27 cellular contexts compared by ENCODE assay signal in genomic region chr5:154132718-154133307, GRCh38.
"Had no signal": no experiment of that assay in that cellular context is flagged by ENCODE, and none has a peak within 500 bp of the region (broad histone marks: within the 10 kb centered on the region; RNA-seq: fewer than 3 reads in every experiment).

No MANE protein-coding gene starts in this region.

- H3K4me3 Mint-ChIP-seq: activated CD8-positive, alpha-beta T cell treated with anti-CD3 and anti-CD28 coated beads for 36 hours; activated naive CD4-positive, alpha-beta T cell treated with anti-CD3 and anti-CD28 coated beads, Interleukin-2, amount 50 U/mL, for 24 hours; activated naive CD8-positive, alpha-beta T cell treated with anti-CD3 and anti-CD28 coated beads for 36 hours; activated naive CD8-positive, alpha-beta T cell treated with anti-CD3 and anti-CD28 coated beads, Interleukin-2, amount 50 U/mL, for 24 hours; activated T-cell treated with anti-CD3 and anti-CD28 coated beads, Interleukin-2, amount 50 U/mL, for 4 hours; activated T-helper 17 cell treated with anti-CD3 and anti-CD28 coated beads, Interleukin-2, amount 50 U/mL, for 72 hours; effector memory CD8-positive, alpha-beta T cell had no signal

- H3K27ac ChIP-seq: adrenal gland, body of pancreas, esophagus squamous epithelium, gastroesophageal sphincter had no signal

- H3K27ac Mint-ChIP-seq: activated CD8-positive, alpha-beta T cell treated with anti-CD3 and anti-CD28 coated beads for 36 hours; activated naive CD4-positive, alpha-beta T cell treated with anti-CD3 and anti-CD28 coated beads, Interleukin-2, amount 50 U/mL, for 24 hours; activated naive CD8-positive, alpha-beta T cell treated with anti-CD3 and anti-CD28 coated beads for 36 hours; activated naive CD8-positive, alpha-beta T cell treated with anti-CD3 and anti-CD28 coated beads, Interleukin-2, amount 50 U/mL, for 24 hours; activated T-helper 17 cell treated with anti-CD3 and anti-CD28 coated beads, Interleukin-2, amount 50 U/mL, for 72 hours; effector memory CD8-positive, alpha-beta T cell had no signal

- H3K4me3 ChIP-seq: adrenal gland, body of pancreas, esophagus squamous epithelium, gastroesophageal sphincter had no signal

- H3K9me3 Mint-ChIP-seq: activated CD8-positive, alpha-beta T cell treated with anti-CD3 and anti-CD28 coated beads for 36 hours; activated naive CD4-positive, alpha-beta T cell treated with anti-CD3 and anti-CD28 coated beads, Interleukin-2, amount 50 U/mL, for 24 hours; activated naive CD8-positive, alpha-beta T cell treated with anti-CD3 and anti-CD28 coated beads for 36 hours; activated naive CD8-positive, alpha-beta T cell treated with anti-CD3 and anti-CD28 coated beads, Interleukin-2, amount 50 U/mL, for 24 hours; activated T-cell treated with anti-CD3 and anti-CD28 coated beads, Interleukin-2, amount 50 U/mL, for 4 hours; activated T-helper 17 cell treated with anti-CD3 and anti-CD28 coated beads, Interleukin-2, amount 50 U/mL, for 72 hours; effector memory CD8-positive, alpha-beta T cell had no signal

- ATAC-seq: activated CD8-positive, alpha-beta T cell treated with anti-CD3 and anti-CD28 coated beads for 36 hours; activated naive CD8-positive, alpha-beta T cell treated with anti-CD3 and anti-CD28 coated beads, Interleukin-2, amount 50 U/mL, for 24 hours; activated T-cell treated with anti-CD3 and anti-CD28 coated beads, Interleukin-2, amount 50 U/mL, for 4 hours; activated T-helper 17 cell treated with anti-CD3 and anti-CD28 coated beads, Interleukin-2, amount 50 U/mL, for 72 hours; body of pancreas; effector memory CD8-positive, alpha-beta T cell; gastroesophageal sphincter had no signal

- H3K36me3 Mint-ChIP-seq: activated naive CD4-positive, alpha-beta T cell treated with anti-CD3 and anti-CD28 coated beads, Interleukin-2, amount 50 U/mL, for 24 hours; activated naive CD8-positive, alpha-beta T cell treated with anti-CD3 and anti-CD28 coated beads for 36 hours had no signal

- H3K4me1 ChIP-seq: adrenal gland, body of pancreas, esophagus squamous epithelium, gastroesophageal sphincter had no signal

- DNase-seq: activated CD4-positive, alpha-beta T cell treated with anti-CD3 and anti-CD28 coated beads for 48 hours; activated CD4-positive, alpha-beta T cell treated with anti-CD3 and anti-CD28 coated beads, Interleukin-2, amount 50 U/mL, for 1 hour; activated CD4-positive, alpha-beta T cell treated with anti-CD3 and anti-CD28 coated beads, Interleukin-2, amount 50 U/mL, for 48 hours; activated CD8-positive, alpha-beta memory T cell treated with anti-CD3 and anti-CD28 coated beads for 24 hours; activated CD8-positive, alpha-beta T cell treated with anti-CD3 and anti-CD28 coated beads for 36 hours; activated effector memory CD4-positive, alpha-beta T cell treated with Interleukin-2 at 50 U/mL for 16 hours; activated gamma-delta T cell treated with Interleukin-2 at 50 U/mL for 16 hours; activated naive CD4-positive, alpha-beta T cell treated with Interleukin-2 at 50 U/mL for 16 hours; activated naive CD8-positive, alpha-beta T cell treated with anti-CD3 and anti-CD28 coated beads for 36 hours; activated naive CD8-positive, alpha-beta T cell treated with anti-CD3 and anti-CD28 coated beads, Interleukin-2, amount 50 U/mL, for 24 hours; activated T-cell treated with anti-CD3 and anti-CD28 coated beads, Interleukin-2, amount 50 U/mL, for 4 hours; adrenal gland; amygdala; aorta; body of pancreas; caudate nucleus; cortex of kidney; dermis blood vessel endothelial cell; effector CD4-positive, alpha-beta T cell; effector memory CD8-positive, alpha-beta T cell; erythroblast; esophagus squamous epithelium; foreskin melanocyte; T-helper 2 cell had no signal

- H3K27me3 Mint-ChIP-seq: activated naive CD4-positive, alpha-beta T cell treated with anti-CD3 and anti-CD28 coated beads, Interleukin-2, amount 50 U/mL, for 24 hours; activated naive CD8-positive, alpha-beta T cell treated with anti-CD3 and anti-CD28 coated beads for 36 hours; activated T-helper 17 cell treated with anti-CD3 and anti-CD28 coated beads, Interleukin-2, amount 50 U/mL, for 72 hours; effector memory CD8-positive, alpha-beta T cell had no signal

- H3K9me3 ChIP-seq: adrenal gland, body of pancreas, esophagus squamous epithelium, gastroesophageal sphincter had no signal

- H3K27me3 ChIP-seq: adrenal gland, body of pancreas, esophagus squamous epithelium, gastroesophageal sphincter had no signal

- H3K36me3 ChIP-seq: adrenal gland, esophagus squamous epithelium, gastroesophageal sphincter had no signal

- H3K4me1 Mint-ChIP-seq: activated naive CD4-positive, alpha-beta T cell treated with anti-CD3 and anti-CD28 coated beads, Interleukin-2, amount 50 U/mL, for 24 hours; activated naive CD8-positive, alpha-beta T cell treated with anti-CD3 and anti-CD28 coated beads for 36 hours; activated T-helper 17 cell treated with anti-CD3 and anti-CD28 coated beads, Interleukin-2, amount 50 U/mL, for 72 hours had no signal
